In genomic region chr1:203769505-203770343, GRCh38 we compare ENCODE assay signal across 1 cellular context.
A peak's percentile ranks its signal among the peaks of the same experiment; 100 is the strongest.
TF ChIP-seq lines count a peak whose summit lies in the region.

No MANE protein-coding gene starts in this region.

TF ChIP-seq in K562, 482 proteins besides CTCF, POLR2A, EP300 and RAD21:
- TF ChIP-seq BCL6 (CRISPR knock-in tag; IDR thresholded peaks at IDR 0.05), result no peak
- no peak for TF ChIP-seq ZNF23 (CRISPR knock-in tag; IDR thresholded peaks at IDR 0.05)
- TF ChIP-seq NFXL1 (CRISPR knock-in tag; IDR thresholded peaks at IDR 0.05), result no peak
- no peak for TF ChIP-seq NFATC3 (IDR thresholded peaks at IDR 0.05)
- TF ChIP-seq CEBPG (CRISPR knock-in tag; IDR thresholded peaks at IDR 0.05), result peak; percentile 49
- 0 out of 4 replicates have a peak, but pooled peaks have one; percentile 18 to 31 for TF ChIP-seq CEBPG (tag; conservative IDR thresholded peaks at IDR 0.05 in 1 of 2, IDR thresholded peaks at IDR 0.05 in 1 of 2)
- TF ChIP-seq TBP (optimal IDR thresholded peaks at IDR 0.05; ENCODE audit: low read depth, low read length), result no peak
- TF ChIP-seq GMEB1 (CRISPR knock-in tag; IDR thresholded peaks at IDR 0.05), result no peak
- TF ChIP-seq ZNF12 (CRISPR knock-in tag; IDR thresholded peaks at IDR 0.05), result no peak
- no peak for TF ChIP-seq ZNF740 (CRISPR knock-in tag; IDR thresholded peaks at IDR 0.05)
- TF ChIP-seq ZNF740 (tag; IDR thresholded peaks at IDR 0.05), result peak in 1 of 2 experiments; percentile 78; a peak in 2 of 4 replicates
- TF ChIP-seq RFX1 (IDR thresholded peaks at IDR 0.05), result peak; percentile 32; the same call in 1 of the 2 replicates
- TF ChIP-seq TOE1 (IDR thresholded peaks at IDR 0.05; ENCODE audit: borderline replicate concordance), result no peak
- TF ChIP-seq TOE1 (CRISPR knock-in tag; IDR thresholded peaks at IDR 0.05; ENCODE audit: borderline replicate concordance, low read depth), result no peak
- no peak for TF ChIP-seq TFAM (CRISPR knock-in tag; conservative IDR thresholded peaks at IDR 0.05)
- TF ChIP-seq GABPA (tag; conservative IDR thresholded peaks at IDR 0.05; ENCODE audit: low read depth), result peak; percentile 65
- TF ChIP-seq RBM22 (IDR thresholded peaks at IDR 0.05; ENCODE audit: low read depth, low read length, poor library complexity, severe bottlenecking), result no peak
- TF ChIP-seq MYBL2 (IDR thresholded peaks at IDR 0.05; ENCODE audit: low read depth), result no peak
- TF ChIP-seq MYBL2 (CRISPR knock-in tag; IDR thresholded peaks at IDR 0.05; ENCODE audit: borderline replicate concordance), result no peak
- TF ChIP-seq RBBP5 (IDR thresholded peaks at IDR 0.05; ENCODE audit: borderline replicate concordance, insufficient read depth, low read length, poor library complexity, severe bottlenecking), result no peak
- TF ChIP-seq LCOR (CRISPR knock-in tag; IDR thresholded peaks at IDR 0.05), result no peak
- no peak for TF ChIP-seq ZFP91 (CRISPR knock-in tag; IDR thresholded peaks at IDR 0.05)
- no peak for TF ChIP-seq KHSRP (IDR thresholded peaks at IDR 0.05)
- TF ChIP-seq RCOR1 (IDR thresholded peaks at IDR 0.05; ENCODE audit: borderline replicate concordance in 1 of 2, low read depth in 2 of 2, low read length in 2 of 2), result no peak
- TF ChIP-seq USF2 (CRISPR knock-in tag; IDR thresholded peaks at IDR 0.05), result no peak
- TF ChIP-seq VEZF1 (CRISPR knock-in tag; IDR thresholded peaks at IDR 0.05), result peak; percentile 95
- no peak for TF ChIP-seq ZBTB9 (CRISPR knock-in tag; IDR thresholded peaks at IDR 0.05)
- no peak for TF ChIP-seq XRCC4 (IDR thresholded peaks at IDR 0.05; ENCODE audit: extremely low read depth, insufficient read depth, insufficient read length)
- TF ChIP-seq RBM39 (optimal IDR thresholded peaks at IDR 0.05; ENCODE audit: low read depth, low read length), result no peak
- no peak for TF ChIP-seq CBX1 (IDR thresholded peaks at IDR 0.05; ENCODE audit: low read depth)
- TF ChIP-seq DLX4 (CRISPR knock-in tag; IDR thresholded peaks at IDR 0.05), result no peak
- no peak for TF ChIP-seq ZNF75A (CRISPR knock-in tag; IDR thresholded peaks at IDR 0.05)
- peak; percentile 1; the same call in 1 of the 2 replicates for TF ChIP-seq ZNF512 (tag; IDR thresholded peaks at IDR 0.05)
- no peak for TF ChIP-seq SMARCE1 (IDR thresholded peaks at IDR 0.05)
- no peak for TF ChIP-seq TAF1 (IDR thresholded peaks at IDR 0.05; ENCODE audit: control insufficient read depth, extremely low read depth, insufficient read depth, low read length, severe bottlenecking)
- no peak for TF ChIP-seq NELFE (IDR thresholded peaks at IDR 0.05; ENCODE audit: insufficient read depth, insufficient read length)
- TF ChIP-seq SREBF2 (CRISPR knock-in tag; IDR thresholded peaks at IDR 0.05), result no peak
- TF ChIP-seq RBM15 (IDR thresholded peaks at IDR 0.05; ENCODE audit: insufficient read depth, low read length), result no peak
- no peak for TF ChIP-seq TEAD4 (IDR thresholded peaks at IDR 0.05; ENCODE audit: low read length)
- no peak for TF ChIP-seq TEAD4 (CRISPR knock-in tag; IDR thresholded peaks at IDR 0.05; ENCODE audit: borderline replicate concordance)
